Comparison of ENCODE assay signal across 1 cellular context in the genomic region with DNA sequence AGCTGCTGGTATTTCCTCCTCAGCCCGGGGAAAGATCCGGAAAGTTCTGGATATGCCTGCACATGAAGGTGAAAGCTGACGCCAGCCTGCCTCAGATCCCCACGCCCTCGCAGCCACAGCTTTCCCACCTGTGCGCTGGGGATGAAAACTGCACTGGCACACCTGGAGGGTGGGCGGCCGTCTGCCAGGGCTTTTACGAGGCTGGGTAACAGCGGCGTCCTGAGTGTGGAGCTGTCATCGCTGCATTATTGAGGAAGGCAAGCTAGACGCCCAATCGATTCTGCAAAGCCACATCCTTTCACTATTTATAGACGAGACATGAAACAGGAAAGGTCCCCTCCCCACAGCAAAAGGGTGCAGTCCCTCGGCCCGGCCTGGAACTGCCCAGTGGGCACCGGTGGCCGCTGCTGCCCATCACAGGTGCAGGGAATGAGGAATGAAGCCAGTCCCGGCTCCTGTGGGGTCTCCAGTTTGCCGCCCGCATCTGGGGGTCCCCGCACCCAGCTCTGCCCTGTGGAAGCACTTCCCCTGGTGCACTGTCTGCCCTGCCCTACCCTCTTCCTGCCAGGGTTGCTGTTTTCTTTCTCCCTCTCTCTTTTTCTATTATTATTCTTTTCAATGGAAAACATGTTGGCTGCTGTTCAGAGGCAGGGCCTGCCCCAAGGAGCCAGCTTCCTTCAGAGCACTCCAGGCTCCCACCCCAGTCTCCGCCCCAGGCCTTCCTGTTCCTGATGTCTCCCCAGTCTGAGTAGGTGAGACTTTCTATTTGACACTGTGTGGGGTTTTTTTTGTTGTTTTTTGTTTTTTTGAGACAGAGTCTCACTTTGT.
TF ChIP-seq lines count a peak whose summit lies in the region.

No MANE protein-coding gene starts in this region.

TF ChIP-seq in GM12878, 131 proteins besides CTCF, POLR2A, EP300 and RAD21 (continued from another document):
- TF ChIP-seq SRF (IDR thresholded peaks at IDR 0.05; ENCODE audit: low read depth in 2 of 2, low read length in 2 of 2) (no peak), NBN (IDR thresholded peaks at IDR 0.05) (peak; percentile 76; the same call in 1 of the 2 replicates), IKZF2 (IDR thresholded peaks at IDR 0.05) (peak; percentile 46 to 47; a peak in 3 of 4 replicates), CBFB (IDR thresholded peaks at IDR 0.05; ENCODE audit: low read depth) (peak; percentile 63; the same call in 1 of the 2 replicates), SREBF1 (IDR thresholded peaks at IDR 0.05; ENCODE audit: low read length) (no peak), FOS (IDR thresholded peaks at IDR 0.05; ENCODE audit: borderline replicate concordance, extremely low read depth, insufficient read length) (no peak), DPF2 (IDR thresholded peaks at IDR 0.05) (0 out of 2 replicates have a peak, but pooled peaks have one; percentile 43), JUNB (IDR thresholded peaks at IDR 0.05) (no peak), LARP7 (IDR thresholded peaks at IDR 0.05) (peak; percentile 46; the same call in 1 of the 2 replicates), YY1 (IDR thresholded peaks at IDR 0.05; ENCODE audit: low read depth, low read length) (no peak), ZNF384 (IDR thresholded peaks at IDR 0.05; ENCODE audit: borderline replicate concordance, low read depth, low read length) (peak; percentile 63), CHD2 (IDR thresholded peaks at IDR 0.05; ENCODE audit: borderline replicate concordance, low read depth, low read length) (no peak), RB1 (IDR thresholded peaks at IDR 0.05; ENCODE audit: borderline replicate concordance) (no peak), GATAD2B (conservative IDR thresholded peaks at IDR 0.05; ENCODE audit: low read depth) (0 out of 2 replicates have a peak, but pooled peaks have one; percentile 38), HCFC1 (IDR thresholded peaks at IDR 0.05; ENCODE audit: low read length) (no peak)
- TF ChIP-seq, protein P1, sequence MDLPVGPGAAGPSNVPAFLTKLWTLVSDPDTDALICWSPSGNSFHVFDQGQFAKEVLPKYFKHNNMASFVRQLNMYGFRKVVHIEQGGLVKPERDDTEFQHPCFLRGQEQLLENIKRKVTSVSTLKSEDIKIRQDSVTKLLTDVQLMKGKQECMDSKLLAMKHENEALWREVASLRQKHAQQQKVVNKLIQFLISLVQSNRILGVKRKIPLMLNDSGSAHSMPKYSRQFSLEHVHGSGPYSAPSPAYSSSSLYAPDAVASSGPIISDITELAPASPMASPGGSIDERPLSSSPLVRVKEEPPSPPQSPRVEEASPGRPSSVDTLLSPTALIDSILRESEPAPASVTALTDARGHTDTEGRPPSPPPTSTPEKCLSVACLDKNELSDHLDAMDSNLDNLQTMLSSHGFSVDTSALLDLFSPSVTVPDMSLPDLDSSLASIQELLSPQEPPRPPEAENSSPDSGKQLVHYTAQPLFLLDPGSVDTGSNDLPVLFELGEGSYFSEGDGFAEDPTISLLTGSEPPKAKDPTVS (IDR thresholded peaks at IDR 0.05; ENCODE audit: low read depth, low read length): peak; percentile 85; the same call in 1 of the 2 replicates
- TF ChIP-seq, protein P2, sequence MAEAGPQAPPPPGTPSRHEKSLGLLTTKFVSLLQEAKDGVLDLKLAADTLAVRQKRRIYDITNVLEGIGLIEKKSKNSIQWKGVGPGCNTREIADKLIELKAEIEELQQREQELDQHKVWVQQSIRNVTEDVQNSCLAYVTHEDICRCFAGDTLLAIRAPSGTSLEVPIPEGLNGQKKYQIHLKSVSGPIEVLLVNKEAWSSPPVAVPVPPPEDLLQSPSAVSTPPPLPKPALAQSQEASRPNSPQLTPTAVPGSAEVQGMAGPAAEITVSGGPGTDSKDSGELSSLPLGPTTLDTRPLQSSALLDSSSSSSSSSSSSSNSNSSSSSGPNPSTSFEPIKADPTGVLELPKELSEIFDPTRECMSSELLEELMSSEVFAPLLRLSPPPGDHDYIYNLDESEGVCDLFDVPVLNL (IDR thresholded peaks at IDR 0.05; ENCODE audit: low read depth, low read length): no peak
- TF ChIP-seq, protein P3, sequence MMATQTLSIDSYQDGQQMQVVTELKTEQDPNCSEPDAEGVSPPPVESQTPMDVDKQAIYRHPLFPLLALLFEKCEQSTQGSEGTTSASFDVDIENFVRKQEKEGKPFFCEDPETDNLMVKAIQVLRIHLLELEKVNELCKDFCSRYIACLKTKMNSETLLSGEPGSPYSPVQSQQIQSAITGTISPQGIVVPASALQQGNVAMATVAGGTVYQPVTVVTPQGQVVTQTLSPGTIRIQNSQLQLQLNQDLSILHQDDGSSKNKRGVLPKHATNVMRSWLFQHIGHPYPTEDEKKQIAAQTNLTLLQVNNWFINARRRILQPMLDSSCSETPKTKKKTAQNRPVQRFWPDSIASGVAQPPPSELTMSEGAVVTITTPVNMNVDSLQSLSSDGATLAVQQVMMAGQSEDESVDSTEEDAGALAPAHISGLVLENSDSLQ (IDR thresholded peaks at IDR 0.05): no peak
- TF ChIP-seq, protein P4, sequence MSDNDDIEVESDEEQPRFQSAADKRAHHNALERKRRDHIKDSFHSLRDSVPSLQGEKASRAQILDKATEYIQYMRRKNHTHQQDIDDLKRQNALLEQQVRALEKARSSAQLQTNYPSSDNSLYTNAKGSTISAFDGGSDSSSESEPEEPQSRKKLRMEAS (IDR thresholded peaks at IDR 0.05; ENCODE audit: low read depth, low read length): 0 out of 2 replicates have a peak, but pooled peaks have one; percentile 5
- TF ChIP-seq, protein P5, sequence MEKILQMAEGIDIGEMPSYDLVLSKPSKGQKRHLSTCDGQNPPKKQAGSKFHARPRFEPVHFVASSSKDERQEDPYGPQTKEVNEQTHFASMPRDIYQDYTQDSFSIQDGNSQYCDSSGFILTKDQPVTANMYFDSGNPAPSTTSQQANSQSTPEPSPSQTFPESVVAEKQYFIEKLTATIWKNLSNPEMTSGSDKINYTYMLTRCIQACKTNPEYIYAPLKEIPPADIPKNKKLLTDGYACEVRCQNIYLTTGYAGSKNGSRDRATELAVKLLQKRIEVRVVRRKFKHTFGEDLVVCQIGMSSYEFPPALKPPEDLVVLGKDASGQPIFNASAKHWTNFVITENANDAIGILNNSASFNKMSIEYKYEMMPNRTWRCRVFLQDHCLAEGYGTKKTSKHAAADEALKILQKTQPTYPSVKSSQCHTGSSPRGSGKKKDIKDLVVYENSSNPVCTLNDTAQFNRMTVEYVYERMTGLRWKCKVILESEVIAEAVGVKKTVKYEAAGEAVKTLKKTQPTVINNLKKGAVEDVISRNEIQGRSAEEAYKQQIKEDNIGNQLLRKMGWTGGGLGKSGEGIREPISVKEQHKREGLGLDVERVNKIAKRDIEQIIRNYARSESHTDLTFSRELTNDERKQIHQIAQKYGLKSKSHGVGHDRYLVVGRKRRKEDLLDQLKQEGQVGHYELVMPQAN (conservative IDR thresholded peaks at IDR 0.05): 0 out of 2 replicates have a peak, but pooled peaks have one; percentile 9
